Comparison of ENCODE assay signal across 28 cellular contexts in the genomic region with DNA sequence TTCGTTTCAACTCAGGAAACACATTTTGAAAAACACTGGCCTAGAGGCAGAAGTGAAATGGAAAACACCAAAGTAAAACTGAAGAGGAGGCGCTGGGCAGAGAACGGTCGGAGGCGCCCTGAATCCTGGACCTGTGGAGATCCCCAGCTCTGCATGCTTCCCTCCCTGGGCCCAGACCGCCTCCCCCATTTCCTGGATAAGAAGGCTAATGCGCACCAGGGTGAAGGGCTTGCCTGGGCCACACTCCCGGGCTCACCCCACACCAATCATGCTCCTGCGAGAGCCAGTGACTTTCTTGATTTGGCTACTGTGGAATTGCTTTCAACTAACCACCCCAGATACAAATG.
DNase-seq lines count a peak whose midpoint lies in the region; ATAC-seq, FAIRE-seq and TF ChIP-seq lines count a peak whose summit lies in the region.
"Had no signal": no experiment of that assay in that cellular context is flagged by ENCODE, and none has a peak within 500 bp of the region (broad histone marks: within the 10 kb centered on the region; RNA-seq: fewer than 3 reads in every experiment).

No MANE protein-coding gene starts in this region.

- no peaks in the 10 kb centered on the region for H3K27me3 ChIP-seq in osteoblast (ENCODE audit: insufficient read depth, low read length)
- H3K27me3 ChIP-seq: esophagus squamous epithelium, neural progenitor cell, sigmoid colon, SJSA1, uterus had no signal

- peak overlapping the region; percentile 37 for H3K27ac Mint-ChIP-seq in activated CD4-positive, alpha-beta T cell treated with anti-CD3 and anti-CD28 coated beads, Interleukin-2, amount 10 ng/mL, durations not matched to agents 24 days and 14 days
- H3K27ac Mint-ChIP-seq: activated naive CD8-positive, alpha-beta T cell treated with anti-CD3 and anti-CD28 coated beads, Interleukin-2, amount 50 U/mL, for 24 hours; dendritic cell treated with granulocyte-macrophage colony-stimulating factor and Interleukin-4, amounts not matched to agents 40 ng/mL and 50 ng/mL, for 4 days; neural progenitor cell had no signal

- intact Hi-C loops in activated CD4-positive, alpha-beta T cell treated with anti-CD3 and anti-CD28 coated beads, Interleukin-2, amount 10 ng/mL, durations not matched to agents 24 days and 14 days (cut with micrococcal nuclease): no loop called here

- H2AFZ ChIP-seq in osteoblast (ENCODE audit: low read length): no peak overlapping the region
- H2AFZ ChIP-seq: neural progenitor cell had no signal

- no peak overlapping the region for H3K4me2 ChIP-seq in osteoblast (ENCODE audit: insufficient read depth, low read length)
- H3K4me2 ChIP-seq: neural progenitor cell had no signal

- TF ChIP-seq CTCF in osteoblast (IDR thresholded peaks at IDR 0.05; ENCODE audit: extremely low read depth, low read depth, low read length): no peak

- no peak overlapping the region for H3K4me3 ChIP-seq in osteoblast (ENCODE audit: insufficient read depth, low read length)
- H3K4me3 ChIP-seq: esophagus squamous epithelium, K562, neural progenitor cell, sigmoid colon, SJSA1, uterus had no signal

- H3K9me3 ChIP-seq in osteoblast (ENCODE audit: low read depth, low read length): no peaks in the 10 kb centered on the region
- H3K9me3 ChIP-seq: esophagus squamous epithelium, sigmoid colon, SJSA1, uterus had no signal

- H4K20me1 ChIP-seq in osteoblast (ENCODE audit: insufficient read depth, low read length): peaks cover 57% of the 10 kb centered on the region

- H3K36me3 Mint-ChIP-seq in activated CD4-positive, alpha-beta T cell treated with anti-CD3 and anti-CD28 coated beads, Interleukin-2, amount 10 ng/mL, durations not matched to agents 24 days and 14 days (ENCODE audit: low read depth): no peaks in the 10 kb centered on the region
- H3K36me3 Mint-ChIP-seq: neural progenitor cell had no signal

- peak; percentile 57 for FAIRE-seq in GM18507 (lab: Jason Lieb, UNC)
- FAIRE-seq: endometrium, G401.6, K562 had no signal

- no peaks in the 10 kb centered on the region for H3K9me3 Mint-ChIP-seq in activated CD4-positive, alpha-beta T cell treated with anti-CD3 and anti-CD28 coated beads, Interleukin-2, amount 10 ng/mL, durations not matched to agents 24 days and 14 days
- H3K9me3 Mint-ChIP-seq: activated naive CD8-positive, alpha-beta T cell treated with anti-CD3 and anti-CD28 coated beads, Interleukin-2, amount 50 U/mL, for 24 hours; central memory CD8-positive, alpha-beta T cell; dendritic cell treated with granulocyte-macrophage colony-stimulating factor and Interleukin-4, amounts not matched to agents 40 ng/mL and 50 ng/mL, for 4 days; neural progenitor cell had no signal

- no peaks in the 10 kb centered on the region for H3K36me3 ChIP-seq in osteoblast (ENCODE audit: insufficient read depth, low read length)
- H3K36me3 ChIP-seq: esophagus squamous epithelium, neural progenitor cell, sigmoid colon, uterus had no signal

- no peak overlapping the region for H3K4me3 Mint-ChIP-seq in activated CD4-positive, alpha-beta T cell treated with anti-CD3 and anti-CD28 coated beads, Interleukin-2, amount 10 ng/mL, durations not matched to agents 24 days and 14 days
- H3K4me3 Mint-ChIP-seq: activated naive CD8-positive, alpha-beta T cell treated with anti-CD3 and anti-CD28 coated beads, Interleukin-2, amount 50 U/mL, for 24 hours; central memory CD8-positive, alpha-beta T cell; dendritic cell treated with granulocyte-macrophage colony-stimulating factor and Interleukin-4, amounts not matched to agents 40 ng/mL and 50 ng/mL, for 4 days; neural progenitor cell had no signal

- peaks cover 51% of the 10 kb centered on the region for H3K79me2 ChIP-seq in osteoblast (ENCODE audit: insufficient read depth, low read length)

- H3K27me3 Mint-ChIP-seq in activated CD4-positive, alpha-beta T cell treated with anti-CD3 and anti-CD28 coated beads, Interleukin-2, amount 10 ng/mL, durations not matched to agents 24 days and 14 days: no peaks in the 10 kb centered on the region
- H3K27me3 Mint-ChIP-seq: activated naive CD8-positive, alpha-beta T cell treated with anti-CD3 and anti-CD28 coated beads, Interleukin-2, amount 50 U/mL, for 24 hours; central memory CD8-positive, alpha-beta T cell had no signal

- peaks cover 42% of the 10 kb centered on the region for H3K4me1 Mint-ChIP-seq in activated CD4-positive, alpha-beta T cell treated with anti-CD3 and anti-CD28 coated beads, Interleukin-2, amount 10 ng/mL, durations not matched to agents 24 days and 14 days

- H3K4me1 ChIP-seq in osteoblast (ENCODE audit: insufficient read depth, low read length): no peaks in the 10 kb centered on the region
- H3K4me1 ChIP-seq: SJSA1, uterus had no signal

- DNase-seq in activated CD4-positive, alpha-beta T cell treated with anti-CD3 and anti-CD28 coated beads, Interleukin-2, amount 10 ng/mL, durations not matched to agents 24 days and 14 days: no peak
- no peak for DNase-seq in activated CD4-positive, alpha-beta T cell treated with anti-CD3 and anti-CD28 coated beads for 1 hour
- DNase-seq in GM18507 (ENCODE audit: extremely low spot score, insufficient read length, low read depth) (no peak), UCSD-AML1 (lab: John Stamatoyannopoulos, UW; ENCODE audit: unreplicated experiment) (peak; percentile 49), osteoblast (ENCODE audit: insufficient read length, low spot score, missing footprints) (peak; percentile 78), AML-193 (lab: John Stamatoyannopoulos, UW) (no peak), amygdala (lab: John Stamatoyannopoulos, UW) (no peak)
- DNase-seq: activated CD4-positive, alpha-beta T cell treated with anti-CD3 and anti-CD28 coated beads, Interleukin-2, amount 50 U/mL, for 4 hours; activated CD8-positive, alpha-beta memory T cell treated with anti-CD3 and anti-CD28 coated beads, Interleukin-2, amount 50 U/mL, for 48 hours; activated naive CD8-positive, alpha-beta T cell treated with anti-CD3 and anti-CD28 coated beads, Interleukin-2, amount 50 U/mL, for 24 hours; esophagus squamous epithelium; foreskin melanocyte; MM.1S; NCI-H1417 treated with DMSO at 0.1 percent for 48 hours; NCI-H2081 treated with DMSO at 0.1 percent for 48 hours; NCI-H226; sigmoid colon; stimulated activated naive CD4-positive, alpha-beta T cell treated with Interleukin-2 at 50 U/mL for 16 hours; T-helper 1 cell; uterus had no signal

- ATAC-seq in SK-N-SH treated with all-trans-retinoic acid at 6 μM for 48 hours: no peak
- ATAC-seq: activated naive CD8-positive, alpha-beta T cell treated with anti-CD3 and anti-CD28 coated beads, Interleukin-2, amount 50 U/mL, for 24 hours; K562 had no signal

- H3K27ac ChIP-seq in osteoblast (ENCODE audit: low read depth, low read length): no peak overlapping the region
- H3K27ac ChIP-seq: esophagus squamous epithelium, neural progenitor cell, sigmoid colon, SJSA1, uterus had no signal

TF ChIP-seq in SK-N-SH treated with all-trans-retinoic acid at 6 μM for 48 hours, 23 proteins besides CTCF, POLR2A, EP300 and RAD21 (continues in another document):
- TF ChIP-seq ARNTL (CRISPR knock-in tag; IDR thresholded peaks at IDR 0.05; ENCODE audit: borderline replicate concordance, low read depth) (no peak), OSR1 (CRISPR knock-in tag; IDR thresholded peaks at IDR 0.05) (no peak), ZFP30 (CRISPR knock-in tag; IDR thresholded peaks at IDR 0.05) (no peak), SNAI2 (CRISPR knock-in tag; IDR thresholded peaks at IDR 0.05) (no peak), ESRRG (CRISPR knock-in tag; IDR thresholded peaks at IDR 0.05) (no peak), TCF4 (CRISPR knock-in tag; IDR thresholded peaks at IDR 0.05; ENCODE audit: borderline replicate concordance) (no peak), ZNF70 (CRISPR knock-in tag; IDR thresholded peaks at IDR 0.05) (no peak), RARB (CRISPR knock-in tag; IDR thresholded peaks at IDR 0.05) (no peak), PPARA (CRISPR knock-in tag; IDR thresholded peaks at IDR 0.05; ENCODE audit: borderline replicate concordance) (no peak), ZNF565 (CRISPR knock-in tag; conservative IDR thresholded peaks at IDR 0.05; ENCODE audit: low read depth) (no peak), ZC3H10 (CRISPR knock-in tag; IDR thresholded peaks at IDR 0.05) (no peak), CSDC2 (CRISPR knock-in tag; IDR thresholded peaks at IDR 0.05) (no peak), ZFP3 (CRISPR knock-in tag; IDR thresholded peaks at IDR 0.05) (no peak)
- TF ChIP-seq, protein P1, sequence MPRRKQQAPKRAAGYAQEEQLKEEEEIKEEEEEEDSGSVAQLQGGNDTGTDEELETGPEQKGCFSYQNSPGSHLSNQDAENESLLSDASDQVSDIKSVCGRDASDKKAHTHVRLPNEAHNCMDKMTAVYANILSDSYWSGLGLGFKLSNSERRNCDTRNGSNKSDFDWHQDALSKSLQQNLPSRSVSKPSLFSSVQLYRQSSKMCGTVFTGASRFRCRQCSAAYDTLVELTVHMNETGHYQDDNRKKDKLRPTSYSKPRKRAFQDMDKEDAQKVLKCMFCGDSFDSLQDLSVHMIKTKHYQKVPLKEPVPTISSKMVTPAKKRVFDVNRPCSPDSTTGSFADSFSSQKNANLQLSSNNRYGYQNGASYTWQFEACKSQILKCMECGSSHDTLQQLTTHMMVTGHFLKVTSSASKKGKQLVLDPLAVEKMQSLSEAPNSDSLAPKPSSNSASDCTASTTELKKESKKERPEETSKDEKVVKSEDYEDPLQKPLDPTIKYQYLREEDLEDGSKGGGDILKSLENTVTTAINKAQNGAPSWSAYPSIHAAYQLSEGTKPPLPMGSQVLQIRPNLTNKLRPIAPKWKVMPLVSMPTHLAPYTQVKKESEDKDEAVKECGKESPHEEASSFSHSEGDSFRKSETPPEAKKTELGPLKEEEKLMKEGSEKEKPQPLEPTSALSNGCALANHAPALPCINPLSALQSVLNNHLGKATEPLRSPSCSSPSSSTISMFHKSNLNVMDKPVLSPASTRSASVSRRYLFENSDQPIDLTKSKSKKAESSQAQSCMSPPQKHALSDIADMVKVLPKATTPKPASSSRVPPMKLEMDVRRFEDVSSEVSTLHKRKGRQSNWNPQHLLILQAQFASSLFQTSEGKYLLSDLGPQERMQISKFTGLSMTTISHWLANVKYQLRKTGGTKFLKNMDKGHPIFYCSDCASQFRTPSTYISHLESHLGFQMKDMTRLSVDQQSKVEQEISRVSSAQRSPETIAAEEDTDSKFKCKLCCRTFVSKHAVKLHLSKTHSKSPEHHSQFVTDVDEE (CRISPR knock-in tag; IDR thresholded peaks at IDR 0.05): no peak

Comparison
In these comparisons a context has a peak if more than half of its experiments do, and no peak if none do; other contexts are left out.
1. DNase-seq: peak in UCSD-AML1 (single experiment) and osteoblast (single experiment); none in activated CD4-positive, alpha-beta T cell treated with anti-CD3 and anti-CD28 coated beads, Interleukin-2, amount 10 ng/mL, durations not matched to agents 24 days and 14 days (single experiment), activated CD4-positive, alpha-beta T cell treated with anti-CD3 and anti-CD28 coated beads for 1 hour (single experiment), GM18507 (single experiment), AML-193 (0 of 2) and amygdala (0 of 56).